In the genomic region with DNA sequence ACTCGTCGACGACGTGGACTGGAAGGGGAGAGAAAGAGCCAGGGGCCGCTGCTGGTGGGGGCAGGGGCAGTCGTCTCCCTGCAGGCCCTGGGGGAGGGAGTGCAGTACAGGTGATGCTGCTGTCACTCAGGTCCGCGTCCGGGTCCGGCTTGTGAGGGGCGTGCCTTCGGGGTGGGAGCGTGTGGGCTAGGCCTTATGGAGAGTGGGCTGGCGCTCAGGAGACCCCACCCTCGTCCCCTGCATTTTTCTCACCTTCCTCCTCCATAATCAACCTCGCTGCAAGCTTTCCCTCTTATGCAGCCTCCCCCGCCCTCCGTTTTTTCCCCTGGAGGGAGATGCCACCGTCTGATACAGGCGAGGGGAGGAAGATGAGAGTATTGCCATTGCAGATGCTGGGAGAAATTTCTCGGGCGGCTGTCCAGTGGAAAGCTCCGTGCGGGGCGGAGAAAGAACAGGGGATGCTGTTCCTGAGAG, we compare ENCODE assay signal across 1 cellular context.
A peak's percentile ranks its signal among the peaks of the same experiment; 100 is the strongest.
TF ChIP-seq lines count a peak whose summit lies in the region.

No MANE protein-coding gene starts in this region.

TF ChIP-seq in HepG2, 621 proteins besides CTCF, POLR2A, EP300 and RAD21 (continued from another document and continues in another):
- TF ChIP-seq, protein P1, sequence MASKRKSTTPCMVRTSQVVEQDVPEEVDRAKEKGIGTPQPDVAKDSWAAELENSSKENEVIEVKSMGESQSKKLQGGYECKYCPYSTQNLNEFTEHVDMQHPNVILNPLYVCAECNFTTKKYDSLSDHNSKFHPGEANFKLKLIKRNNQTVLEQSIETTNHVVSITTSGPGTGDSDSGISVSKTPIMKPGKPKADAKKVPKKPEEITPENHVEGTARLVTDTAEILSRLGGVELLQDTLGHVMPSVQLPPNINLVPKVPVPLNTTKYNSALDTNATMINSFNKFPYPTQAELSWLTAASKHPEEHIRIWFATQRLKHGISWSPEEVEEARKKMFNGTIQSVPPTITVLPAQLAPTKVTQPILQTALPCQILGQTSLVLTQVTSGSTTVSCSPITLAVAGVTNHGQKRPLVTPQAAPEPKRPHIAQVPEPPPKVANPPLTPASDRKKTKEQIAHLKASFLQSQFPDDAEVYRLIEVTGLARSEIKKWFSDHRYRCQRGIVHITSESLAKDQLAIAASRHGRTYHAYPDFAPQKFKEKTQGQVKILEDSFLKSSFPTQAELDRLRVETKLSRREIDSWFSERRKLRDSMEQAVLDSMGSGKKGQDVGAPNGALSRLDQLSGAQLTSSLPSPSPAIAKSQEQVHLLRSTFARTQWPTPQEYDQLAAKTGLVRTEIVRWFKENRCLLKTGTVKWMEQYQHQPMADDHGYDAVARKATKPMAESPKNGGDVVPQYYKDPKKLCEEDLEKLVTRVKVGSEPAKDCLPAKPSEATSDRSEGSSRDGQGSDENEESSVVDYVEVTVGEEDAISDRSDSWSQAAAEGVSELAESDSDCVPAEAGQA (IDR thresholded peaks at IDR 0.05; ENCODE audit: low read depth): no peak
- TF ChIP-seq, protein P1 (CRISPR knock-in tag; IDR thresholded peaks at IDR 0.05; ENCODE audit: borderline replicate concordance): no peak
- TF ChIP-seq ZNF614 (CRISPR knock-in tag; IDR thresholded peaks at IDR 0.05; ENCODE audit: borderline replicate concordance) (no peak), ZNF264 (CRISPR knock-in tag; IDR thresholded peaks at IDR 0.05) (0 out of 2 replicates have a peak, but pooled peaks have one; percentile 32), SNAPC2 (CRISPR knock-in tag; IDR thresholded peaks at IDR 0.05) (no peak), ZNF709 (CRISPR knock-in tag; IDR thresholded peaks at IDR 0.05) (peak; percentile 75), RELA (CRISPR knock-in tag; IDR thresholded peaks at IDR 0.05) (no peak), XRCC5 (optimal IDR thresholded peaks at IDR 0.05; ENCODE audit: low read length) (no peak), ZSCAN21 (CRISPR knock-in tag; IDR thresholded peaks at IDR 0.05; ENCODE audit: borderline replicate concordance) (peak; percentile 11; the same call in 1 of the 2 replicates), NR1H2 (CRISPR knock-in tag; IDR thresholded peaks at IDR 0.05; ENCODE audit: borderline replicate concordance, low read depth) (no peak), ZNF773 (CRISPR knock-in tag; IDR thresholded peaks at IDR 0.05; ENCODE audit: borderline replicate concordance) (no peak), SOX6 (IDR thresholded peaks at IDR 0.05) (no peak), SOX6 (CRISPR knock-in tag; IDR thresholded peaks at IDR 0.05) (peak; percentile 50; the same call in 1 of the 2 replicates), ZZZ3 (CRISPR knock-in tag; IDR thresholded peaks at IDR 0.05; ENCODE audit: borderline replicate concordance) (no peak), NFE2L1 (CRISPR knock-in tag; IDR thresholded peaks at IDR 0.05; ENCODE audit: borderline replicate concordance) (no peak), ZNF747 (CRISPR knock-in tag; IDR thresholded peaks at IDR 0.05; ENCODE audit: borderline replicate concordance) (no peak), SMYD3 (CRISPR knock-in tag; IDR thresholded peaks at IDR 0.05) (no peak), ZNF879 (CRISPR knock-in tag; IDR thresholded peaks at IDR 0.05) (no peak), PTBP1 (IDR thresholded peaks at IDR 0.05; ENCODE audit: low read depth, low read length, poor library complexity, severe bottlenecking) (no peak), ZNF75D (CRISPR knock-in tag; IDR thresholded peaks at IDR 0.05; ENCODE audit: borderline replicate concordance) (no peak), KDM6A (CRISPR knock-in tag; IDR thresholded peaks at IDR 0.05; ENCODE audit: low read depth) (no peak), ASH2L (IDR thresholded peaks at IDR 0.05; ENCODE audit: insufficient read length, low read depth, low read length) (peak; percentile 78), FOSL2 (CRISPR knock-in tag; IDR thresholded peaks at IDR 0.05) (no peak; the same call in 1 of the 2 replicates), ZNF484 (CRISPR knock-in tag; IDR thresholded peaks at IDR 0.05; ENCODE audit: borderline replicate concordance, low read depth) (no peak), POLR2G (IDR thresholded peaks at IDR 0.05; ENCODE audit: low read depth, low read length) (no peak; the same call in 1 of the 2 replicates), BHLHE40 (IDR thresholded peaks at IDR 0.05; ENCODE audit: low read length) (no peak)
- TF ChIP-seq, protein P2, sequence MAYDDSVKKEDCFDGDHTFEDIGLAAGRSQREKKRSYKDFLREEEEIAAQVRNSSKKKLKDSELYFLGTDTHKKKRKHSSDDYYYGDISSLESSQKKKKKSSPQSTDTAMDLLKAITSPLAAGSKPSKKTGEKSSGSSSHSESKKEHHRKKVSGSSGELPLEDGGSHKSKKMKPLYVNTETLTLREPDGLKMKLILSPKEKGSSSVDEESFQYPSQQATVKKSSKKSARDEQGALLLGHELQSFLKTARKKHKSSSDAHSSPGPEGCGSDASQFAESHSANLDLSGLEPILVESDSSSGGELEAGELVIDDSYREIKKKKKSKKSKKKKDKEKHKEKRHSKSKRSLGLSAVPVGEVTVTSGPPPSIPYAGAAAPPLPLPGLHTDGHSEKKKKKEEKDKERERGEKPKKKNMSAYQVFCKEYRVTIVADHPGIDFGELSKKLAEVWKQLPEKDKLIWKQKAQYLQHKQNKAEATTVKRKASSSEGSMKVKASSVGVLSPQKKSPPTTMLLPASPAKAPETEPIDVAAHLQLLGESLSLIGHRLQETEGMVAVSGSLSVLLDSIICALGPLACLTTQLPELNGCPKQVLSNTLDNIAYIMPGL (CRISPR knock-in tag; IDR thresholded peaks at IDR 0.05; ENCODE audit: borderline replicate concordance in 1 of 2, low read depth in 1 of 2): peak; percentile 53 to 65; a peak in 2 of 4 replicates
- TF ChIP-seq, protein P3, sequence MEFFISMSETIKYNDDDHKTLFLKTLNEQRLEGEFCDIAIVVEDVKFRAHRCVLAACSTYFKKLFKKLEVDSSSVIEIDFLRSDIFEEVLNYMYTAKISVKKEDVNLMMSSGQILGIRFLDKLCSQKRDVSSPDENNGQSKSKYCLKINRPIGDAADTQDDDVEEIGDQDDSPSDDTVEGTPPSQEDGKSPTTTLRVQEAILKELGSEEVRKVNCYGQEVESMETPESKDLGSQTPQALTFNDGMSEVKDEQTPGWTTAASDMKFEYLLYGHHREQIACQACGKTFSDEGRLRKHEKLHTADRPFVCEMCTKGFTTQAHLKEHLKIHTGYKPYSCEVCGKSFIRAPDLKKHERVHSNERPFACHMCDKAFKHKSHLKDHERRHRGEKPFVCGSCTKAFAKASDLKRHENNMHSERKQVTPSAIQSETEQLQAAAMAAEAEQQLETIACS (CRISPR knock-in tag; IDR thresholded peaks at IDR 0.05): no peak
- TF ChIP-seq, protein P4, sequence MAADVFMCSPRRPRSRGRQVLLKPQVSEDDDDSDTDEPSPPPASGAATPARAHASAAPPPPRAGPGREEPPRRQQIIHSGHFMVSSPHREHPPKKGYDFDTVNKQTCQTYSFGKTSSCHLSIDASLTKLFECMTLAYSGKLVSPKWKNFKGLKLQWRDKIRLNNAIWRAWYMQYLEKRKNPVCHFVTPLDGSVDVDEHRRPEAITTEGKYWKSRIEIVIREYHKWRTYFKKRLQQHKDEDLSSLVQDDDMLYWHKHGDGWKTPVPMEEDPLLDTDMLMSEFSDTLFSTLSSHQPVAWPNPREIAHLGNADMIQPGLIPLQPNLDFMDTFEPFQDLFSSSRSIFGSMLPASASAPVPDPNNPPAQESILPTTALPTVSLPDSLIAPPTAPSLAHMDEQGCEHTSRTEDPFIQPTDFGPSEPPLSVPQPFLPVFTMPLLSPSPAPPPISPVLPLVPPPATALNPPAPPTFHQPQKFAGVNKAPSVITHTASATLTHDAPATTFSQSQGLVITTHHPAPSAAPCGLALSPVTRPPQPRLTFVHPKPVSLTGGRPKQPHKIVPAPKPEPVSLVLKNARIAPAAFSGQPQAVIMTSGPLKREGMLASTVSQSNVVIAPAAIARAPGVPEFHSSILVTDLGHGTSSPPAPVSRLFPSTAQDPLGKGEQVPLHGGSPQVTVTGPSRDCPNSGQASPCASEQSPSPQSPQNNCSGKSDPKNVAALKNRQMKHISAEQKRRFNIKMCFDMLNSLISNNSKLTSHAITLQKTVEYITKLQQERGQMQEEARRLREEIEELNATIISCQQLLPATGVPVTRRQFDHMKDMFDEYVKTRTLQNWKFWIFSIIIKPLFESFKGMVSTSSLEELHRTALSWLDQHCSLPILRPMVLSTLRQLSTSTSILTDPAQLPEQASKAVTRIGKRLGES (CRISPR knock-in tag; IDR thresholded peaks at IDR 0.05; ENCODE audit: borderline replicate concordance): no peak
- TF ChIP-seq, protein P5, sequence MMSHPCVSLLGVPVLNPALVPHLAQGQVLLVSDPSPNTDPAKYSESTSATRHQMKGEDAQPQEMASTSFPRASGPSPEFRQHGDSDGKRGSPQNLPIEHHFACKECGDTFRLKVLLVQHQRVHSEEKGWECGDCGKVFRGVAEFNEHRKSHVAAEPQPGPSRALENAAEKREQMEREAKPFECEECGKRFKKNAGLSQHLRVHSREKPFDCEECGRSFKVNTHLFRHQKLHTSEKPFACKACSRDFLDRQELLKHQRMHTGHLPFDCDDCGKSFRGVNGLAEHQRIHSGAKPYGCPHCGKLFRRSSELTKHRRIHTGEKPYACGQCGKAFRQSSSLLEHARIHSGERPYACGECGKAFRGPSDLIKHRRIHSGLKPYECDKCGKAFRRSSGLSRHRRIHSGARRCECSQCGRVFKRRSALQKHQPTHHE (CRISPR knock-in tag; IDR thresholded peaks at IDR 0.05; ENCODE audit: borderline replicate concordance): no peak
- TF ChIP-seq, protein P6, sequence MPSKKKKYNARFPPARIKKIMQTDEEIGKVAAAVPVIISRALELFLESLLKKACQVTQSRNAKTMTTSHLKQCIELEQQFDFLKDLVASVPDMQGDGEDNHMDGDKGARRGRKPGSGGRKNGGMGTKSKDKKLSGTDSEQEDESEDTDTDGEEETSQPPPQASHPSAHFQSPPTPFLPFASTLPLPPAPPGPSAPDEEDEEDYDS (CRISPR knock-in tag; IDR thresholded peaks at IDR 0.05): no peak
- TF ChIP-seq, protein P7, sequence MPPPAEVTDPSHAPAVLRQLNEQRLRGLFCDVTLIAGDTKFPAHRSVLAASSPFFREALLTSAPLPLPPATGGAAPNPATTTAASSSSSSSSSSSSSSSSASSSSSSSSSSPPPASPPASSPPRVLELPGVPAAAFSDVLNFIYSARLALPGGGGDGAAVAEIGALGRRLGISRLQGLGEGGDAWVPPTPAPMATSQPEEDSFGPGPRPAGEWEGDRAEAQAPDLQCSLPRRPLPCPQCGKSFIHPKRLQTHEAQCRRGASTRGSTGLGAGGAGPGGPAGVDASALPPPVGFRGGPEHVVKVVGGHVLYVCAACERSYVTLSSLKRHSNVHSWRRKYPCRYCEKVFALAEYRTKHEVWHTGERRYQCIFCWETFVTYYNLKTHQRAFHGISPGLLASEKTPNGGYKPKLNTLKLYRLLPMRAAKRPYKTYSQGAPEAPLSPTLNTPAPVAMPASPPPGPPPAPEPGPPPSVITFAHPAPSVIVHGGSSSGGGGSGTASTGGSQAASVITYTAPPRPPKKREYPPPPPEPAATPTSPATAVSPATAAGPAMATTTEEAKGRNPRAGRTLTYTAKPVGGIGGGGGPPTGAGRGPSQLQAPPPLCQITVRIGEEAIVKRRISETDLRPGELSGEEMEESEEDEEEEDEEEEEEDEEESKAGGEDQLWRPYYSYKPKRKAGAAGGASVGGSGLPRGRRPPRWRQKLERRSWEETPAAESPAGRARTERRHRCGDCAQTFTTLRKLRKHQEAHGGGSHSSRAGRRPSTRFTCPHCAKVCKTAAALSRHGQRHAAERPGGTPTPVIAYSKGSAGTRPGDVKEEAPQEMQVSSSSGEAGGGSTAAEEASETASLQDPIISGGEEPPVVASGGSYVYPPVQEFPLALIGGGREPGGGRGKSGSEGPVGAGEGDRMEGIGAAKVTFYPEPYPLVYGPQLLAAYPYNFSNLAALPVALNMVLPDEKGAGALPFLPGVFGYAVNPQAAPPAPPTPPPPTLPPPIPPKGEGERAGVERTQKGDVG (CRISPR knock-in tag; IDR thresholded peaks at IDR 0.05; ENCODE audit: borderline replicate concordance): no peak
- TF ChIP-seq, protein P8, sequence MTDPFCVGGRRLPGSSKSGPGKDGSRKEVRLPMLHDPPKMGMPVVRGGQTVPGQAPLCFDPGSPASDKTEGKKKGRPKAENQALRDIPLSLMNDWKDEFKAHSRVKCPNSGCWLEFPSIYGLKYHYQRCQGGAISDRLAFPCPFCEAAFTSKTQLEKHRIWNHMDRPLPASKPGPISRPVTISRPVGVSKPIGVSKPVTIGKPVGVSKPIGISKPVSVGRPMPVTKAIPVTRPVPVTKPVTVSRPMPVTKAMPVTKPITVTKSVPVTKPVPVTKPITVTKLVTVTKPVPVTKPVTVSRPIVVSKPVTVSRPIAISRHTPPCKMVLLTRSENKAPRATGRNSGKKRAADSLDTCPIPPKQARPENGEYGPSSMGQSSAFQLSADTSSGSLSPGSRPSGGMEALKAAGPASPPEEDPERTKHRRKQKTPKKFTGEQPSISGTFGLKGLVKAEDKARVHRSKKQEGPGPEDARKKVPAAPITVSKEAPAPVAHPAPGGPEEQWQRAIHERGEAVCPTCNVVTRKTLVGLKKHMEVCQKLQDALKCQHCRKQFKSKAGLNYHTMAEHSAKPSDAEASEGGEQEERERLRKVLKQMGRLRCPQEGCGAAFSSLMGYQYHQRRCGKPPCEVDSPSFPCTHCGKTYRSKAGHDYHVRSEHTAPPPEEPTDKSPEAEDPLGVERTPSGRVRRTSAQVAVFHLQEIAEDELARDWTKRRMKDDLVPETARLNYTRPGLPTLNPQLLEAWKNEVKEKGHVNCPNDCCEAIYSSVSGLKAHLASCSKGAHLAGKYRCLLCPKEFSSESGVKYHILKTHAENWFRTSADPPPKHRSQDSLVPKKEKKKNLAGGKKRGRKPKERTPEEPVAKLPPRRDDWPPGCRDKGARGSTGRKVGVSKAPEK (CRISPR knock-in tag; IDR thresholded peaks at IDR 0.05; ENCODE audit: borderline replicate concordance): 0 out of 2 replicates have a peak, but pooled peaks have one; percentile 56
- TF ChIP-seq, protein P9, sequence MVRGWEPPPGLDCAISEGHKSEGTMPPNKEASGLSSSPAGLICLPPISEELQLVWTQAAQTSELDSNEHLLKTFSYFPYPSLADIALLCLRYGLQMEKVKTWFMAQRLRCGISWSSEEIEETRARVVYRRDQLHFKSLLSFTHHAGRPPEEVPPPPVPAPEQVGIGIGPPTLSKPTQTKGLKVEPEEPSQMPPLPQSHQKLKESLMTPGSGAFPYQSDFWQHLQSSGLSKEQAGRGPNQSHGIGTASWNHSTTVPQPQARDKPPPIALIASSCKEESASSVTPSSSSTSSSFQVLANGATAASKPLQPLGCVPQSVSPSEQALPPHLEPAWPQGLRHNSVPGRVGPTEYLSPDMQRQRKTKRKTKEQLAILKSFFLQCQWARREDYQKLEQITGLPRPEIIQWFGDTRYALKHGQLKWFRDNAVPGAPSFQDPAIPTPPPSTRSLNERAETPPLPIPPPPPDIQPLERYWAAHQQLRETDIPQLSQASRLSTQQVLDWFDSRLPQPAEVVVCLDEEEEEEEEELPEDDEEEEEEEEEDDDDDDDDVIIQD (CRISPR knock-in tag; IDR thresholded peaks at IDR 0.05; ENCODE audit: low read depth): no peak
